Comparison of ENCODE assay signal across 15 cellular contexts in the genomic region with DNA sequence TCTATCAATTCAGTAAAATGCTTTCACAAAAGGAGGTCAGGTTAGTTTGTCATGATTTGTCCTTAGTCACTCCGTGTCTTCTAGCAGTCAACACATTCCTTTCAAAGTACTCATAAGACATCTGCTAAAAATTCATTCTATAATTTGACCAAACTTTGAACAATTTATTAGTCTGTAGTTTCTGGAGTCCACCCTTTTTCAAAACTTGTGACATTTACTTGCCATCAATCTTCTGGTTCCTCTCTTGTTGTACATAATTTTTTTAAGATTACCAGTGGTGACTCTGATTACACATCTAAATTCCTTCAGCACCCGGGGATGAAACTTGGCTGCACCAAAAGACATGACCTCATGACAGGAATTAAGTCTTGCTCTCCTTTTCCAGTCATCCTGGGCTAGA.
DNase-seq lines count a peak whose midpoint lies in the region; ATAC-seq and TF ChIP-seq lines count a peak whose summit lies in the region.
"Had no signal": no experiment of that assay in that cellular context is flagged by ENCODE, and none has a peak within 500 bp of the region (broad histone marks: within the 10 kb centered on the region; RNA-seq: fewer than 3 reads in every experiment).

No MANE protein-coding gene starts in this region.

- no peak overlapping the region for H3K56ac ChIP-seq in IMR-90 (ENCODE audit: extremely low read depth, insufficient read depth, low read length)

- no peak overlapping the region for H2BK20ac ChIP-seq in IMR-90 (ENCODE audit: low read depth, low read length)

- H3K9me3 ChIP-seq in IMR-90 (ENCODE audit: control insufficient read depth, insufficient read depth, low read length) = peaks cover 4% of the 10 kb centered on the region; the same call in 1 of the 2 replicates
- H3K9me3 ChIP-seq: sigmoid colon had no signal

- BruUV-seq in IMR-90 (replicated peaks; lab: Mats Ljungman, UMichigan) = no TSS peak

- H3K18ac ChIP-seq in IMR-90 (ENCODE audit: low read depth, low read length) = no peak overlapping the region

- no peaks in the 10 kb centered on the region for H3K79me1 ChIP-seq in IMR-90 (ENCODE audit: low read depth in 1 of 2, low read length in 2 of 2)

- TF ChIP-seq CTCF in IMR-90 (conservative IDR thresholded peaks at IDR 0.05; ENCODE audit: low read depth, low read length) (no peak), epithelial cell of esophagus (IDR thresholded peaks at IDR 0.05; ENCODE audit: insufficient read depth, low read depth, low read length, missing control alignments) (no peak)

- no peak for TF ChIP-seq RAD21 in IMR-90 (IDR thresholded peaks at IDR 0.05; ENCODE audit: low read length)

- no CpG with 5 or more reads among the region's 2 CpGs for WGBS in IMR-90 (ENCODE audit: extremely low coverage in 2 of 2, insufficient read length in 1 of 2), 2 experiments

- H2AFZ ChIP-seq in ACC112 (ENCODE audit: low read length, unreplicated experiment) (no peak overlapping the region), IMR-90 (replicated peaks; ENCODE audit: low read length, poor library complexity) (no peak overlapping the region)
- H2AFZ ChIP-seq: hepatocyte had no signal

- no peak overlapping the region for H4K91ac ChIP-seq in IMR-90 (ENCODE audit: insufficient read depth, low read depth, low read length)

- no peak overlapping the region for H3K4me2 ChIP-seq in IMR-90 (ENCODE audit: low read depth, low read length)
- H3K4me2 ChIP-seq: hepatocyte had no signal

- TF ChIP-seq POLR2A in IMR-90 (IDR thresholded peaks at IDR 0.05; ENCODE audit: low read depth, low read length) = no peak

- H4K20me1 ChIP-seq in IMR-90 (ENCODE audit: insufficient read depth, low read length) = no peaks in the 10 kb centered on the region

- H2BK120ac ChIP-seq in IMR-90 (ENCODE audit: low read depth, low read length) = no peak overlapping the region

- H3K27me3 ChIP-seq in ACC112 (ENCODE audit: insufficient read depth, low read length) = no peaks in the 10 kb centered on the region
- H3K27me3 ChIP-seq in IMR-90 (ENCODE audit: control insufficient read depth, insufficient read depth, low read length) = no peaks in the 10 kb centered on the region
- H3K27me3 ChIP-seq: hepatocyte, sigmoid colon had no signal

- H3K27ac ChIP-seq in ACC112 (ENCODE audit: low read depth, low read length) = peak overlapping the region; percentile 48; the same call in 1 of the 2 replicates
- no peak overlapping the region for H3K27ac ChIP-seq in IMR-90 (ENCODE audit: insufficient read depth, low read length)
- H3K27ac ChIP-seq: hepatocyte, sigmoid colon had no signal

- H2BK15ac ChIP-seq in IMR-90 (ENCODE audit: low read depth, low read length) = no peak overlapping the region

- no peak overlapping the region for H2AK5ac ChIP-seq in IMR-90 (ENCODE audit: low read depth, low read length)

- no peak overlapping the region for H3K14ac ChIP-seq in IMR-90 (replicated peaks; ENCODE audit: low read depth, low read length)

- H3K23ac ChIP-seq in IMR-90 (ENCODE audit: low read depth, low read length) = no peak overlapping the region

- H4K8ac ChIP-seq in IMR-90 (ENCODE audit: low read depth in 2 of 2, low read length in 2 of 2) = no peak overlapping the region

- H3K36me3 ChIP-seq in ACC112 (ENCODE audit: insufficient read depth, low read length) (no peaks in the 10 kb centered on the region), IMR-90 (ENCODE audit: control insufficient read depth, insufficient read depth, low read length) (no peaks in the 10 kb centered on the region)
- H3K36me3 ChIP-seq: sigmoid colon had no signal

- H3K4ac ChIP-seq in IMR-90 (ENCODE audit: low read depth, low read length) = no peak overlapping the region

- H2AK9ac ChIP-seq in IMR-90 (replicated peaks; ENCODE audit: low read depth, low read length, poor library complexity) = no peak overlapping the region

- intact Hi-C loops in IMR-90 (cut with micrococcal nuclease) = no loop called here

- H3K4me1 ChIP-seq in ACC112 (ENCODE audit: control insufficient read depth, insufficient read depth, low read length, unreplicated experiment) = peaks cover 10% of the 10 kb centered on the region
- no peaks in the 10 kb centered on the region for H3K4me1 ChIP-seq in IMR-90 (ENCODE audit: control insufficient read depth, insufficient read depth, low read length)

- POLR2A ChIA-PET in IMR-90 (lab: Charles Lee; ENCODE audit: unreplicated experiment) = no interaction called here

- no peak overlapping the region for H4K5ac ChIP-seq in IMR-90 (ENCODE audit: low read depth, low read length)

- H2BK5ac ChIP-seq in IMR-90 (ENCODE audit: low read depth, low read length, poor library complexity, severe bottlenecking) = no peak overlapping the region

- H3K4me3 ChIP-seq in ACC112 (ENCODE audit: low read depth, low read length) (no peak overlapping the region), IMR-90 (ENCODE audit: insufficient read depth, low read depth, low read length) (no peak overlapping the region), epithelial cell of esophagus (ENCODE audit: low read length) (no peak overlapping the region)
- H3K4me3 ChIP-seq: hepatocyte, sigmoid colon had no signal

- CTCF ChIA-PET in IMR-90 (lab: Yijun Ruan, JAX) = no interaction called here

- H3K9ac ChIP-seq in IMR-90 (ENCODE audit: low read depth, low read length) = no peak overlapping the region

- in situ Hi-C loops in IMR-90 (cut with MboI; ENCODE audit: low sequenced_read_pairs) = no loop called here

- no peaks in the 10 kb centered on the region for H3K9me1 ChIP-seq in IMR-90 (ENCODE audit: insufficient read depth, low read length)

- DNase-seq in IMR-90 = peak; percentile 4
- peak; percentile 55 for DNase-seq in epithelial cell of esophagus (ENCODE audit: low read depth)
- DNase-seq in myocyte (ENCODE audit: low read depth) = peak; percentile 48
- DNase-seq in middle frontal gyrus (ENCODE audit: extremely low spot score, low spot score) = no peak
- DNase-seq in cerebellum (ENCODE audit: low spot score) = no peak
- no peak for DNase-seq in hippocampal formation (lab: John Stamatoyannopoulos, UW)
- DNase-seq: activated CD4-positive, CD25-positive, alpha-beta regulatory T cell treated with anti-CD3 and anti-CD28 coated beads, Interleukin-2, amount 50 U/mL, for 72 hours; activated naive CD4-positive, alpha-beta T cell treated with anti-CD3 and anti-CD28 coated beads, Interleukin-2, amount 10 ng/mL, durations not matched to agents 7 days and 5 days; central memory CD4-positive, alpha-beta T cell; MM.1S; NCI-H2029; sigmoid colon had no signal

- dilution Hi-C loops in IMR-90 (cut with HindIII; ENCODE audit: low sequenced_read_pairs, unreplicated experiment) = no loop called here

- no peak for ATAC-seq in IMR-90 (ENCODE audit: low read depth)
- ATAC-seq in GM19395 (IDR thresholded peaks at IDR 0.05; ENCODE audit: unreplicated experiment) = no peak

- H3K79me2 ChIP-seq in ACC112 (ENCODE audit: control insufficient read depth, insufficient read depth, low read length, unreplicated experiment) = no peaks in the 10 kb centered on the region
- H3K79me2 ChIP-seq: hepatocyte had no signal

TF ChIP-seq in IMR-90, 13 proteins besides CTCF, POLR2A, EP300 and RAD21:
- TF ChIP-seq CHD1 (IDR thresholded peaks at IDR 0.05; ENCODE audit: low read depth, low read length) = no peak
- TF ChIP-seq RFX5 (IDR thresholded peaks at IDR 0.05; ENCODE audit: low read depth, low read length) = no peak
- no peak for TF ChIP-seq NFE2L2 (IDR thresholded peaks at IDR 0.05; ENCODE audit: low read depth, low read length)
- no peak for TF ChIP-seq RCOR1 (IDR thresholded peaks at IDR 0.05; ENCODE audit: insufficient replicate concordance, low read length)
- TF ChIP-seq MAZ (IDR thresholded peaks at IDR 0.05; ENCODE audit: borderline replicate concordance, low read depth, low read length) = no peak
- no peak for TF ChIP-seq MAFK (IDR thresholded peaks at IDR 0.05; ENCODE audit: low read depth, low read length)
- no peak for TF ChIP-seq SMC3 (IDR thresholded peaks at IDR 0.05; ENCODE audit: low read depth, low read length)
- TF ChIP-seq, protein P1, sequence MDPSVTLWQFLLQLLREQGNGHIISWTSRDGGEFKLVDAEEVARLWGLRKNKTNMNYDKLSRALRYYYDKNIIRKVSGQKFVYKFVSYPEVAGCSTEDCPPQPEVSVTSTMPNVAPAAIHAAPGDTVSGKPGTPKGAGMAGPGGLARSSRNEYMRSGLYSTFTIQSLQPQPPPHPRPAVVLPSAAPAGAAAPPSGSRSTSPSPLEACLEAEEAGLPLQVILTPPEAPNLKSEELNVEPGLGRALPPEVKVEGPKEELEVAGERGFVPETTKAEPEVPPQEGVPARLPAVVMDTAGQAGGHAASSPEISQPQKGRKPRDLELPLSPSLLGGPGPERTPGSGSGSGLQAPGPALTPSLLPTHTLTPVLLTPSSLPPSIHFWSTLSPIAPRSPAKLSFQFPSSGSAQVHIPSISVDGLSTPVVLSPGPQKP (IDR thresholded peaks at IDR 0.05; ENCODE audit: borderline replicate concordance, low read depth, low read length) = no peak
- TF ChIP-seq BHLHE40 (IDR thresholded peaks at IDR 0.05; ENCODE audit: low read depth, low read length) = no peak
- TF ChIP-seq CEBPB (IDR thresholded peaks at IDR 0.05; ENCODE audit: low read depth, low read length) = no peak
- TF ChIP-seq FOS (IDR thresholded peaks at IDR 0.05; ENCODE audit: low read depth, low read length) = no peak
- TF ChIP-seq MXI1 (IDR thresholded peaks at IDR 0.05; ENCODE audit: borderline replicate concordance, low read depth, low read length) = no peak
- TF ChIP-seq, protein P2, sequence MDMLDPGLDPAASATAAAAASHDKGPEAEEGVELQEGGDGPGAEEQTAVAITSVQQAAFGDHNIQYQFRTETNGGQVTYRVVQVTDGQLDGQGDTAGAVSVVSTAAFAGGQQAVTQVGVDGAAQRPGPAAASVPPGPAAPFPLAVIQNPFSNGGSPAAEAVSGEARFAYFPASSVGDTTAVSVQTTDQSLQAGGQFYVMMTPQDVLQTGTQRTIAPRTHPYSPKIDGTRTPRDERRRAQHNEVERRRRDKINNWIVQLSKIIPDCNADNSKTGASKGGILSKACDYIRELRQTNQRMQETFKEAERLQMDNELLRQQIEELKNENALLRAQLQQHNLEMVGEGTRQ (IDR thresholded peaks at IDR 0.05; ENCODE audit: low read depth, low read length) = no peak

Comparison
In these comparisons a context has a peak if more than half of its experiments do, and no peak if none do; other contexts are left out.
1. DNase-seq: peak in IMR-90 (single experiment), epithelial cell of esophagus (single experiment) and myocyte (single experiment); none in middle frontal gyrus (single experiment), cerebellum (single experiment) and hippocampal formation (0 of 2).